Comparison of ENCODE assay signal across 8 cellular contexts in genomic region chr5:14145356-14146334, GRCh38. TPM values are rescaled to one million over a fixed set of nuclear protein-coding genes. Genes with fewer than 3 reads are reported as not detected.
DNase-seq lines count a peak whose midpoint lies in the region; ATAC-seq and TF ChIP-seq lines count a peak whose summit lies in the region.

No MANE protein-coding gene starts in this region.

- POLR2A ChIA-PET in HEK293 (lab: Yijun Ruan, JAX) = interaction anchor here (0.6 to 2.6 kb wide), 13 partner anchors 9 to 158 kb away, joined by 3 to 28 read pairs (median 4); no protein-coding TSS in a partner anchor

- H4K91ac ChIP-seq in mesenchymal stem cell (ENCODE audit: low read length) = no peak overlapping the region

- H3K9me3 ChIP-seq in HEK293 (ENCODE audit: control insufficient read depth, insufficient read depth, low read depth, low read length) (no peaks in the 10 kb centered on the region), mesenchymal stem cell (ENCODE audit: control insufficient read depth, low read length) (no peaks in the 10 kb centered on the region)

- H2BK12ac ChIP-seq in mesenchymal stem cell (ENCODE audit: low read length in 2 of 2) = peak overlapping the region in 1 of 2 experiments; percentile 57

- no peak overlapping the region for H3K14ac ChIP-seq in mesenchymal stem cell (ENCODE audit: low read length in 2 of 2)

- no peak overlapping the region for H2BK15ac ChIP-seq in mesenchymal stem cell (ENCODE audit: low read depth, poor library complexity, severe bottlenecking)

- H2BK120ac ChIP-seq in mesenchymal stem cell (ENCODE audit: low read depth, low read length) = no peak overlapping the region

- TF ChIP-seq CTCF in 22Rv1 (IDR thresholded peaks at IDR 0.05) = no peak
- TF ChIP-seq CTCF in HEK293 (tag by site-specific recombination; IDR thresholded peaks at IDR 0.05) = no peak
- no peak for TF ChIP-seq CTCF in cardiac fibroblast (IDR thresholded peaks at IDR 0.05; ENCODE audit: low read depth, low read length)

- H2AFZ ChIP-seq in mesenchymal stem cell (ENCODE audit: low read depth, low read length) = no peak overlapping the region

- no peak overlapping the region for H3K23ac ChIP-seq in mesenchymal stem cell (ENCODE audit: low read length in 2 of 2)

- WGBS in mesenchymal stem cell = 30% methylated on average over 13 of the region's 15 CpGs

- ATAC-seq in HG02885 (IDR thresholded peaks at IDR 0.05; ENCODE audit: poor library complexity, unreplicated experiment) = no peak

- CTCF ChIA-PET in HEK293 (lab: Yijun Ruan, JAX) = interaction anchor here (0.6 to 1.3 kb wide), 9 partner anchors 8 to 165 kb away, joined by 3 to 5 read pairs (median 3); no protein-coding TSS in a partner anchor

- 0 out of 2 replicates have a peak overlapping the region, but pooled peaks have one; percentile 30 for H3K27ac ChIP-seq in 22Rv1
- peak overlapping the region; percentile 98 for H3K27ac ChIP-seq in HEK293 (ENCODE audit: extremely low read depth, low read depth, low read length)
- peak overlapping the region; percentile 77 for H3K27ac ChIP-seq in mesenchymal stem cell (ENCODE audit: low read length, poor library complexity, severe bottlenecking)

- no peak overlapping the region for H3K18ac ChIP-seq in mesenchymal stem cell (ENCODE audit: low read depth in 1 of 2, low read length in 2 of 2)

- H2AK5ac ChIP-seq in mesenchymal stem cell (ENCODE audit: low read length, severe bottlenecking) = no peak overlapping the region

- H3K27me3 ChIP-seq in mesenchymal stem cell (ENCODE audit: control insufficient read depth in 1 of 2, insufficient read depth in 1 of 2, low read length in 2 of 2) = no peaks in the 10 kb centered on the region

- peak overlapping the region; percentile 96 for H3K9ac ChIP-seq in mesenchymal stem cell (ENCODE audit: low read length)

- no peak overlapping the region for H4K8ac ChIP-seq in mesenchymal stem cell (ENCODE audit: low read length)

- H3K4ac ChIP-seq in mesenchymal stem cell (ENCODE audit: low read depth in 1 of 2, low read length in 2 of 2) = no peak overlapping the region

- DNase-seq in cardiac fibroblast (ENCODE audit: low read depth in 2 of 2) (peak in 1 of 2 donors; percentile 80), mesenchymal stem cell (peak; percentile 87), NCI-H1436 treated with DMSO at 0.1 percent for 48 hours (lab: John Stamatoyannopoulos, UW) (no peak), COR-L47 (lab: John Stamatoyannopoulos, UW) (no peak), GM19240 (ENCODE audit: insufficient read length, low spot score) (no peak)

- no peaks in the 10 kb centered on the region for H3K79me1 ChIP-seq in mesenchymal stem cell (replicated peaks; ENCODE audit: low read length, poor library complexity, severe bottlenecking)

- no peak overlapping the region for H2BK5ac ChIP-seq in mesenchymal stem cell (ENCODE audit: low read depth, low read length, poor library complexity, severe bottlenecking)

- peak overlapping the region; percentile 72 for H3K4me2 ChIP-seq in mesenchymal stem cell (ENCODE audit: low read length, poor library complexity, severe bottlenecking)

- H3K4me1 ChIP-seq in HEK293 (ENCODE audit: control insufficient read depth, insufficient read depth, low read length) = peaks cover 57% of the 10 kb centered on the region
- H3K4me1 ChIP-seq in mesenchymal stem cell (ENCODE audit: control insufficient read depth, insufficient read depth, low read depth, low read length) = peaks cover 17% of the 10 kb centered on the region

- H3K4me3 ChIP-seq in HEK293 (ENCODE audit: low read depth, low read length) (peak overlapping the region; percentile 69), cardiac fibroblast (replicated peaks in 1 of 2; ENCODE audit: low read depth in 2 of 2, low read length in 2 of 2) (peak overlapping the region; percentile 94 to 97), mesenchymal stem cell (ENCODE audit: insufficient read depth in 1 of 2, low read depth in 1 of 2, low read length in 2 of 2) (peak overlapping the region; percentile 52 to 92)

- H3K36me3 ChIP-seq in HEK293 (ENCODE audit: control insufficient read depth in 2 of 2, insufficient read depth in 1 of 2, low read length in 2 of 2) = no peaks in the 10 kb centered on the region
- H3K36me3 ChIP-seq in mesenchymal stem cell (ENCODE audit: control insufficient read depth in 1 of 2, insufficient read depth in 2 of 2, low read depth in 1 of 2, low read length in 2 of 2) = peaks cover 3 to 8% of the 10 kb centered on the region in 2 experiments

TF ChIP-seq in HEK293, 187 proteins besides CTCF, POLR2A, EP300 and RAD21 (continues in another document):
- TF ChIP-seq ZBTB17 (tag by site-specific recombination; IDR thresholded peaks at IDR 0.05) = peak; percentile 63
- peak; percentile 35 for TF ChIP-seq ZNF335 (tag by site-specific recombination; conservative IDR thresholded peaks at IDR 0.05)
- peak; percentile 94 for TF ChIP-seq PRDM1 (tag by site-specific recombination; IDR thresholded peaks at IDR 0.05)
- no peak for TF ChIP-seq ZBTB26 (tag by site-specific recombination; optimal IDR thresholded peaks at IDR 0.05)
- 0 out of 2 replicates have a peak, but pooled peaks have one; percentile 39 for TF ChIP-seq ZNF341 (tag by site-specific recombination; IDR thresholded peaks at IDR 0.05; ENCODE audit: low read depth)
- peak; percentile 78 for TF ChIP-seq PRDM10 (tag by site-specific recombination; IDR thresholded peaks at IDR 0.05)
- peak; percentile 54 for TF ChIP-seq ZBTB6 (tag by site-specific recombination; IDR thresholded peaks at IDR 0.05)
- TF ChIP-seq, protein P1, sequence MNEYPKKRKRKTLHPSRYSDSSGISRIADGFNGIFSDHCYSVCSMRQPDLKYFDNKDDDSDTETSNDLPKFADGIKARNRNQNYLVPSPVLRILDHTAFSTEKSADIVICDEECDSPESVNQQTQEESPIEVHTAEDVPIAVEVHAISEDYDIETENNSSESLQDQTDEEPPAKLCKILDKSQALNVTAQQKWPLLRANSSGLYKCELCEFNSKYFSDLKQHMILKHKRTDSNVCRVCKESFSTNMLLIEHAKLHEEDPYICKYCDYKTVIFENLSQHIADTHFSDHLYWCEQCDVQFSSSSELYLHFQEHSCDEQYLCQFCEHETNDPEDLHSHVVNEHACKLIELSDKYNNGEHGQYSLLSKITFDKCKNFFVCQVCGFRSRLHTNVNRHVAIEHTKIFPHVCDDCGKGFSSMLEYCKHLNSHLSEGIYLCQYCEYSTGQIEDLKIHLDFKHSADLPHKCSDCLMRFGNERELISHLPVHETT (tag by site-specific recombination; IDR thresholded peaks at IDR 0.05) = 0 out of 2 replicates have a peak, but pooled peaks have one; percentile 2

RNA-seq across cellular contexts. Expression of gene TRIO, which starts 2.5 kb away (rescaled TPM):
- 39.8 TPM for polyA plus RNA-seq in mesenchymal stem cell (2013, experiment 1 of 2)
- 39.0 TPM for polyA plus RNA-seq in mesenchymal stem cell (2013, experiment 2 of 2)

Comparison
In these comparisons a context has a peak if more than half of its experiments do, and no peak if none do; other contexts are left out.
1. H3K27ac ChIP-seq: peak in every context shown above with its lines; median percentile 98 in HEK293; 77 in mesenchymal stem cell; 30 in 22Rv1.